1 cellular context compared by ENCODE assay signal in genomic region chr6:82906489-82906888, GRCh38.
TF ChIP-seq lines count a peak whose summit lies in the region.

No MANE protein-coding gene starts in this region.

TF ChIP-seq in WTC11, 78 proteins besides CTCF, POLR2A, EP300 and RAD21 (continued from another document):
- TF ChIP-seq ZNF281 (CRISPR knock-in tag; IDR thresholded peaks at IDR 0.05) (no peak), CREB1 (CRISPR knock-in tag; IDR thresholded peaks at IDR 0.05) (no peak), ZNF532 (CRISPR knock-in tag; IDR thresholded peaks at IDR 0.05; ENCODE audit: borderline replicate concordance) (no peak), ZNF671 (CRISPR knock-in tag; IDR thresholded peaks at IDR 0.05) (no peak)
